29 cellular contexts compared by ENCODE assay signal in genomic region chr21:19878133-19878532, GRCh38.
"Had no signal": no experiment of that assay in that cellular context is flagged by ENCODE, and none has a peak within 500 bp of the region (broad histone marks: within the 10 kb centered on the region; RNA-seq: fewer than 3 reads in every experiment).

No MANE protein-coding gene starts in this region.

- H3K27me3 ChIP-seq: stomach, suprapubic skin, testis, thyroid gland, tibial artery, tibial nerve, transverse colon, upper lobe of left lung, upper lobe of right lung, uterus, vagina had no signal

- H3K27ac Mint-ChIP-seq: stimulated activated effector memory CD8-positive, alpha-beta T cell treated with anti-CD3 and anti-CD28 coated beads, Interleukin-12 subunit alpha, Interleukin-12 subunit beta, amount 100 ng/mL, for 72 hours; stimulated activated memory B cell treated with anti-CD40 and anti-IgM and Interleukin-4, amounts not matched to agents 10 μg/mL and 1 μg/mL and 100 μg/mL, for 72 hours; stimulated activated naive B cell treated with anti-CD40 and anti-IgM and Interleukin-4, amounts not matched to agents 10 μg/mL and 1 μg/mL and 100 μg/mL, for 72 hours; stimulated activated naive CD8-positive, alpha-beta T cell treated with anti-CD3 and anti-CD28 coated beads, Interleukin-15, Interleukin-2, amounts not matched to agents 100 ng/mL and 50 ng/mL, for 24 hours; type B pancreatic cell had no signal

- H3K4me1 ChIP-seq: stomach, suprapubic skin, testis, thyroid gland, tibial artery, tibial nerve, transverse colon, upper lobe of left lung, upper lobe of right lung, uterus, vagina had no signal

- H3K27me3 Mint-ChIP-seq: stimulated activated memory B cell treated with anti-CD40 and anti-IgM and Interleukin-4, amounts not matched to agents 10 μg/mL and 1 μg/mL and 100 μg/mL, for 72 hours; stimulated activated naive B cell treated with anti-CD40 and anti-IgM and Interleukin-4, amounts not matched to agents 10 μg/mL and 1 μg/mL and 100 μg/mL, for 72 hours; stimulated activated naive CD8-positive, alpha-beta T cell treated with anti-CD3 and anti-CD28 coated beads, Interleukin-15, amount 100 ng/mL, for 72 hours; stimulated activated naive CD8-positive, alpha-beta T cell treated with anti-CD3 and anti-CD28 coated beads, Interleukin-15, Interleukin-2, amounts not matched to agents 100 ng/mL and 50 ng/mL, for 24 hours; type B pancreatic cell had no signal

- H3K4me1 Mint-ChIP-seq: stimulated activated effector memory CD8-positive, alpha-beta T cell treated with anti-CD3 and anti-CD28 coated beads, Interleukin-12 subunit alpha, Interleukin-12 subunit beta, amount 100 ng/mL, for 72 hours; stimulated activated memory B cell treated with anti-CD40 and anti-IgM and Interleukin-4, amounts not matched to agents 10 μg/mL and 1 μg/mL and 100 μg/mL, for 72 hours; stimulated activated naive B cell treated with anti-CD40 and anti-IgM and Interleukin-4, amounts not matched to agents 10 μg/mL and 1 μg/mL and 100 μg/mL, for 72 hours; stimulated activated naive CD8-positive, alpha-beta T cell treated with anti-CD3 and anti-CD28 coated beads, Interleukin-15, amount 100 ng/mL, for 72 hours had no signal

- H3K9me3 ChIP-seq: suprapubic skin, testis, thoracic aorta, thyroid gland, tibial artery, transverse colon, upper lobe of right lung, uterus, vagina had no signal

- H3K4me3 ChIP-seq: stomach, suprapubic skin, testis, thoracic aorta, thyroid gland, tibial artery, tibial nerve, transverse colon, upper lobe of left lung, upper lobe of right lung, uterus, vagina had no signal

- H3K4me3 Mint-ChIP-seq: stimulated activated effector memory CD8-positive, alpha-beta T cell treated with anti-CD3 and anti-CD28 coated beads, Interleukin-12 subunit alpha, Interleukin-12 subunit beta, amount 100 ng/mL, for 72 hours; stimulated activated memory B cell treated with anti-CD40 and anti-IgM and Interleukin-4, amounts not matched to agents 10 μg/mL and 1 μg/mL and 100 μg/mL, for 72 hours; stimulated activated naive B cell treated with anti-CD40 and anti-IgM and Interleukin-4, amounts not matched to agents 10 μg/mL and 1 μg/mL and 100 μg/mL, for 72 hours; stimulated activated naive CD8-positive, alpha-beta T cell treated with anti-CD3 and anti-CD28 coated beads, Interleukin-15, amount 100 ng/mL, for 72 hours; stimulated activated naive CD8-positive, alpha-beta T cell treated with anti-CD3 and anti-CD28 coated beads, Interleukin-15, Interleukin-2, amounts not matched to agents 100 ng/mL and 50 ng/mL, for 24 hours; type B pancreatic cell had no signal

- H3K9me3 Mint-ChIP-seq: type B pancreatic cell had no signal

- FAIRE-seq: urothelium cell line had no signal

- DNase-seq: stimulated activated CD4-positive, alpha-beta T cell treated with anti-CD3 and anti-CD28 coated beads, Interleukin-2, amount 100 ng/mL, for 48 hours; stimulated activated CD4-positive, alpha-beta T cell treated with anti-CD3 and anti-CD28 coated beads, Interleukin-4, amount 100 ng/mL, for 1 hour; stimulated activated CD4-positive, alpha-beta T cell treated with anti-CD3 and anti-CD28 coated beads, Interleukin-4, amount 100 ng/mL, for 24 hours; stimulated activated CD4-positive, alpha-beta T cell treated with anti-CD3 and anti-CD28 coated beads, Interleukin-4, amount 100 ng/mL, for 4 hours; stimulated activated CD8-positive, alpha-beta memory T cell treated with anti-CD3 and anti-CD28 coated beads, Interleukin-4, amount 100 ng/mL, for 48 hours; stimulated activated naive B cell treated with anti-CD40 and anti-IgM and Interleukin-4, amounts not matched to agents 10 μg/mL and 1 μg/mL and 100 μg/mL, for 72 hours; stimulated activated naive CD4-positive, alpha-beta T cell; stimulated activated naive CD4-positive, alpha-beta T cell treated with Interleukin-2 at 50 U/mL for 16 hours; stimulated activated naive CD8-positive, alpha-beta T cell treated with anti-CD3 and anti-CD28 coated beads, Interleukin-15, amount 100 ng/mL, for 72 hours; stimulated activated naive CD8-positive, alpha-beta T cell treated with anti-CD3 and anti-CD28 coated beads, Interleukin-15, Interleukin-2, amounts not matched to agents 100 U/mL and 50 U/mL, for 24 hours; stomach; substantia nigra; testis; thyroid gland; tibial artery; transverse colon; trophoblast cell; upper lobe of left lung; upper lobe of right lung; uterus had no signal

- H3K36me3 ChIP-seq: stomach, suprapubic skin, thoracic aorta, thyroid gland, tibial artery, tibial nerve, transverse colon, upper lobe of left lung, upper lobe of right lung, vagina had no signal

- H3K27ac ChIP-seq: stomach, suprapubic skin, testis, thoracic aorta, thyroid gland, tibial artery, tibial nerve, transverse colon, upper lobe of left lung, upper lobe of right lung, uterus, vagina had no signal

- ATAC-seq: stimulated activated effector memory CD8-positive, alpha-beta T cell treated with anti-CD3 and anti-CD28 coated beads, Interleukin-12 subunit alpha, Interleukin-12 subunit beta, amount 100 ng/mL, for 72 hours; stimulated activated memory B cell treated with anti-CD40 and anti-IgM and Interleukin-4, amounts not matched to agents 10 μg/mL and 1 μg/mL and 100 μg/mL, for 72 hours; stimulated activated naive B cell treated with anti-CD40 and anti-IgM and Interleukin-4, amounts not matched to agents 10 μg/mL and 1 μg/mL and 100 μg/mL, for 72 hours; stimulated activated naive CD8-positive, alpha-beta T cell treated with anti-CD3 and anti-CD28 coated beads, Interleukin-15, amount 100 ng/mL, for 72 hours; stimulated activated naive CD8-positive, alpha-beta T cell treated with anti-CD3 and anti-CD28 coated beads, Interleukin-15, Interleukin-2, amounts not matched to agents 100 U/mL and 50 U/mL, for 24 hours; upper lobe of right lung had no signal

- H3K36me3 Mint-ChIP-seq: stimulated activated effector memory CD8-positive, alpha-beta T cell treated with anti-CD3 and anti-CD28 coated beads, Interleukin-12 subunit alpha, Interleukin-12 subunit beta, amount 100 ng/mL, for 72 hours; stimulated activated memory B cell treated with anti-CD40 and anti-IgM and Interleukin-4, amounts not matched to agents 10 μg/mL and 1 μg/mL and 100 μg/mL, for 72 hours; stimulated activated naive B cell treated with anti-CD40 and anti-IgM and Interleukin-4, amounts not matched to agents 10 μg/mL and 1 μg/mL and 100 μg/mL, for 72 hours; type B pancreatic cell had no signal
